Comparison of ENCODE assay signal across 13 cellular contexts in the genomic region with DNA sequence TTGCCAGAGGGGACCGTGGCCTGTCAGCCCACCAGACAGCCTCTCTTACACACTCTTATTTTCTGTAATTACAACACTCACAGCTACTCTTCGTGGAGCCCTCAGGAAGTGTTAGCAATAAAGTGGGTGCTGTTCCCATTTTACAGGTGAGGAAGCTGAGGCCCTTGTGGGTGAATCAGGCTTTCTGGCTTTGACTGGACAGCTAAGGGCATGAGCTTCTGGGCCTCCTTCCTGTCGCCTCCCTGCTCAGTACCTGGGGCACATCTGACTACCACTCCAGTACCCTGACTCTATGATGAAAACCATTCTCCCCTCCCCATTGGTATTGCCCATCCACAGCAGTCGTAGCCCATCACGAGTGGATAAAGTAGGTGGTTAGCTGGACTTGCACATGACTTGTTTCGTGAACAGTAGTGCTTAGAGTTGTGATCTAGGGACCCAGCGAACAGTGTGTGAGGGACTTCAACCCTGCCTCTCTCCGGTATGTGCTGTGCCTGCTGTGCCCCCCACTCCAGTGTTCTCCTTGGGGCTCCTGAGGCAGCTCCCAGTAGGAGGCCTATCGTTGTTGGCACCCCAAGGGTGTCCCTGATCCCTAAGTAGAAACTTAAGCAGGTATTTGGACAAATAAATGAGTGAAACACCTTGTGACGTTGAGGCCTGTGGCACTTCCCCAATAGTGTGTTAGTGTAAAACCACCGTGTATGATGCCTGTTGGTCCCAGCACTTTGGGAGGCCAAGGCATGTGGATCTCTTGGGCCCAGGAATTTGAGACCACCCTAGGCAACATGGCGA. TPM values are rescaled to one million over a fixed set of nuclear protein-coding genes. Genes with fewer than 3 reads are reported as not detected.
DNase-seq lines count a peak whose midpoint lies in the region; ATAC-seq and TF ChIP-seq lines count a peak whose summit lies in the region.
"Had no signal": no experiment of that assay in that cellular context is flagged by ENCODE, and none has a peak within 500 bp of the region (broad histone marks: within the 10 kb centered on the region; RNA-seq: fewer than 3 reads in every experiment).

No MANE protein-coding gene starts in this region.

- H3K27ac Mint-ChIP-seq in mesothelial cell of epicardium, result peak overlapping the region; percentile 39

- H3K4me2 ChIP-seq in HCT116 (ENCODE audit: low read length), result peak overlapping the region; percentile 33

- peaks cover 5% of the 10 kb centered on the region for H3K36me3 Mint-ChIP-seq in mesothelial cell of epicardium

- H3K27ac ChIP-seq in HCT116 (ENCODE audit: low read depth, low read length), result no peak overlapping the region

- DNase-seq in CD1c-positive myeloid dendritic cell (ENCODE audit: extremely low spot score), result peak; percentile 20
- DNase-seq in HCT116 (ENCODE audit: low read depth, low spot score), result no peak
- peak; percentile 43 to 55 for DNase-seq in activated T-cell treated with anti-CD3 and anti-CD28 coated beads, Interleukin-2, amount 50 U/mL, for 48 hours
- DNase-seq in mesothelial cell of epicardium (ENCODE audit: low spot score in 2 of 2, unreplicated experiment in 2 of 2), result no peak
- no peak for DNase-seq in effector CD4-positive, alpha-beta T cell
- DNase-seq in NCI-H748 (lab: John Stamatoyannopoulos, UW; ENCODE audit: unreplicated experiment), result no peak
- DNase-seq: caudate nucleus, DMS153, gastrocnemius medialis, NCI-H2081 treated with DMSO at 0.1 percent for 48 hours had no signal

- no peak for TF ChIP-seq RAD21 in HCT116 (IDR thresholded peaks at IDR 0.05; ENCODE audit: low read depth)

- intact Hi-C loops in HCT116 (cut with micrococcal nuclease), result no loop called here

- H3K4me3 ChIP-seq in HCT116 (replicated peaks in 1 of 2; ENCODE audit: low read depth in 1 of 2, low read length in 2 of 2), result no peak overlapping the region
- H3K4me3 ChIP-seq: gastrocnemius medialis, lung had no signal

- H3K36me3 ChIP-seq in HCT116 (ENCODE audit: control insufficient read depth in 1 of 2, insufficient read depth in 2 of 2, low read length in 2 of 2), result no peaks in the 10 kb centered on the region
- H3K36me3 ChIP-seq: gastrocnemius medialis had no signal

- no peaks in the 10 kb centered on the region for H3K9me3 Mint-ChIP-seq in mesothelial cell of epicardium

- H4K20me1 ChIP-seq in HCT116 (ENCODE audit: insufficient read depth), result peaks cover 15% of the 10 kb centered on the region; the same call in 1 of the 2 replicates

- no peaks in the 10 kb centered on the region for H3K27me3 ChIP-seq in HCT116 (ENCODE audit: insufficient read depth, low read length)
- H3K27me3 ChIP-seq: gastrocnemius medialis had no signal

- H3K79me2 ChIP-seq in HCT116 (ENCODE audit: insufficient read depth, low read length), result peaks cover 95% of the 10 kb centered on the region

- H3K9me3 ChIP-seq in HCT116 (ENCODE audit: control insufficient read depth in 1 of 2, insufficient read depth in 1 of 2, low read depth in 1 of 2, low read length in 2 of 2), result no peaks in the 10 kb centered on the region
- H3K9me3 ChIP-seq: gastrocnemius medialis had no signal

- no peak overlapping the region for H2AFZ ChIP-seq in HCT116 (ENCODE audit: low read depth, low read length, poor library complexity, severe bottlenecking)

- H3K4me1 ChIP-seq in HCT116 (ENCODE audit: control insufficient read depth in 1 of 2, insufficient read depth in 2 of 2, low read length in 2 of 2), result peaks cover 0 to 24% of the 10 kb centered on the region in 2 experiments; a peak in 2 of 4 replicates

- RAD21 ChIA-PET in HCT116 (lab: Charles Lee; ENCODE audit: low non-redundant PET in 1 of 2, low total read pairs in 2 of 2, uncharacterized antibody in 2 of 2, unreplicated experiment in 2 of 2), result interaction anchor here in 1 of 2 experiments (0.6 kb wide), 1 partner anchor 21 kb away, joined by 3 read pairs; no protein-coding TSS in a partner anchor

- CTCF ChIA-PET in HCT116 (lab: Charles Lee), result no interaction called here

- no peak overlapping the region for H3K9ac ChIP-seq in HCT116 (ENCODE audit: low read length)

- H3K4me1 Mint-ChIP-seq in mesothelial cell of epicardium, result peaks cover 10% of the 10 kb centered on the region

- no peak overlapping the region for H3K4me3 Mint-ChIP-seq in mesothelial cell of epicardium

- no TSS peak for BruUV-seq in HCT116 (replicated peaks; lab: Mats Ljungman, UMichigan)

- no peak for TF ChIP-seq POLR2A in HCT116 (IDR thresholded peaks at IDR 0.05; ENCODE audit: borderline replicate concordance, extremely low read depth, insufficient read depth, insufficient read length)

- TF ChIP-seq CTCF in HCT116 (IDR thresholded peaks at IDR 0.05 in 2 of 3, conservative IDR thresholded peaks at IDR 0.05 in 1 of 3; ENCODE audit: borderline replicate concordance in 1 of 3, insufficient read depth in 1 of 3, low read depth in 2 of 3, low read length in 2 of 3), result no peak
- TF ChIP-seq CTCF in mesothelial cell of epicardium (IDR thresholded peaks at IDR 0.05; ENCODE audit: unreplicated experiment), result no peak

- no peaks in the 10 kb centered on the region for H3K27me3 Mint-ChIP-seq in mesothelial cell of epicardium (ENCODE audit: low read depth)

- H3K9me2 ChIP-seq in HCT116 (ENCODE audit: insufficient read depth), result no peaks in the 10 kb centered on the region

- ATAC-seq in HCT116 (no peak; the same call in 1 of the 2 replicates), HG02973 (IDR thresholded peaks at IDR 0.05; ENCODE audit: unreplicated experiment) (no peak), GM18498 (IDR thresholded peaks at IDR 0.05; ENCODE audit: unreplicated experiment) (no peak)
- ATAC-seq: gastrocnemius medialis had no signal

- POLR2A ChIA-PET in HCT116 (lab: Charles Lee), result no interaction called here

TF ChIP-seq in HCT116, 20 proteins besides CTCF, POLR2A, EP300 and RAD21:
- TF ChIP-seq JUND (IDR thresholded peaks at IDR 0.05), result no peak
- TF ChIP-seq, protein P1, sequence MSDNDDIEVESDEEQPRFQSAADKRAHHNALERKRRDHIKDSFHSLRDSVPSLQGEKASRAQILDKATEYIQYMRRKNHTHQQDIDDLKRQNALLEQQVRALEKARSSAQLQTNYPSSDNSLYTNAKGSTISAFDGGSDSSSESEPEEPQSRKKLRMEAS (IDR thresholded peaks at IDR 0.05), result no peak
- no peak for TF ChIP-seq ELF1 (IDR thresholded peaks at IDR 0.05; ENCODE audit: borderline replicate concordance, low read depth)
- TF ChIP-seq CBX3 (IDR thresholded peaks at IDR 0.05; ENCODE audit: low read depth), result no peak
- TF ChIP-seq, protein P2, sequence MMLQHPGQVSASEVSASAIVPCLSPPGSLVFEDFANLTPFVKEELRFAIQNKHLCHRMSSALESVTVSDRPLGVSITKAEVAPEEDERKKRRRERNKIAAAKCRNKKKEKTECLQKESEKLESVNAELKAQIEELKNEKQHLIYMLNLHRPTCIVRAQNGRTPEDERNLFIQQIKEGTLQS (IDR thresholded peaks at IDR 0.05), result no peak
- TF ChIP-seq CEBPB (IDR thresholded peaks at IDR 0.05; ENCODE audit: low read depth), result no peak
- TF ChIP-seq TCF7L2 (IDR thresholded peaks at IDR 0.05; ENCODE audit: borderline replicate concordance, extremely low read depth, insufficient read depth, insufficient read length), result no peak
- no peak for TF ChIP-seq EZH2phosphoT487 (IDR thresholded peaks at IDR 0.05; ENCODE audit: borderline replicate concordance)
- TF ChIP-seq ZNF274 (IDR thresholded peaks at IDR 0.05; ENCODE audit: low read depth, low read length), result no peak
- TF ChIP-seq POLR2AphosphoS5 (IDR thresholded peaks at IDR 0.05; ENCODE audit: low read depth, low read length), result no peak
- no peak for TF ChIP-seq YY1 (IDR thresholded peaks at IDR 0.05; ENCODE audit: extremely low read depth, insufficient replicate concordance, low read depth, low read length)
- TF ChIP-seq, protein P3, sequence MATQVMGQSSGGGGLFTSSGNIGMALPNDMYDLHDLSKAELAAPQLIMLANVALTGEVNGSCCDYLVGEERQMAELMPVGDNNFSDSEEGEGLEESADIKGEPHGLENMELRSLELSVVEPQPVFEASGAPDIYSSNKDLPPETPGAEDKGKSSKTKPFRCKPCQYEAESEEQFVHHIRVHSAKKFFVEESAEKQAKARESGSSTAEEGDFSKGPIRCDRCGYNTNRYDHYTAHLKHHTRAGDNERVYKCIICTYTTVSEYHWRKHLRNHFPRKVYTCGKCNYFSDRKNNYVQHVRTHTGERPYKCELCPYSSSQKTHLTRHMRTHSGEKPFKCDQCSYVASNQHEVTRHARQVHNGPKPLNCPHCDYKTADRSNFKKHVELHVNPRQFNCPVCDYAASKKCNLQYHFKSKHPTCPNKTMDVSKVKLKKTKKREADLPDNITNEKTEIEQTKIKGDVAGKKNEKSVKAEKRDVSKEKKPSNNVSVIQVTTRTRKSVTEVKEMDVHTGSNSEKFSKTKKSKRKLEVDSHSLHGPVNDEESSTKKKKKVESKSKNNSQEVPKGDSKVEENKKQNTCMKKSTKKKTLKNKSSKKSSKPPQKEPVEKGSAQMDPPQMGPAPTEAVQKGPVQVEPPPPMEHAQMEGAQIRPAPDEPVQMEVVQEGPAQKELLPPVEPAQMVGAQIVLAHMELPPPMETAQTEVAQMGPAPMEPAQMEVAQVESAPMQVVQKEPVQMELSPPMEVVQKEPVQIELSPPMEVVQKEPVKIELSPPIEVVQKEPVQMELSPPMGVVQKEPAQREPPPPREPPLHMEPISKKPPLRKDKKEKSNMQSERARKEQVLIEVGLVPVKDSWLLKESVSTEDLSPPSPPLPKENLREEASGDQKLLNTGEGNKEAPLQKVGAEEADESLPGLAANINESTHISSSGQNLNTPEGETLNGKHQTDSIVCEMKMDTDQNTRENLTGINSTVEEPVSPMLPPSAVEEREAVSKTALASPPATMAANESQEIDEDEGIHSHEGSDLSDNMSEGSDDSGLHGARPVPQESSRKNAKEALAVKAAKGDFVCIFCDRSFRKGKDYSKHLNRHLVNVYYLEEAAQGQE (IDR thresholded peaks at IDR 0.05; ENCODE audit: low read depth), result no peak

RNA-seq across cellular contexts. Expression of a gene that starts 38.6 kb away (rescaled TPM):
- total RNA-seq in HCT116 (2021; ENCODE audit: unreplicated experiment), result 130 TPM
- 60.5 and 73.9 TPM in 2 replicates for polyA plus RNA-seq in HCT116 (2012)
- 112 to 113 TPM (median 113 TPM) in 3 replicates for total RNA-seq in mesothelial cell of epicardium

Comparison
In these comparisons a context has a peak if more than half of its experiments do, and no peak if none do; other contexts are left out.
1. DNase-seq: peak in CD1c-positive myeloid dendritic cell (single experiment) and activated T-cell treated with anti-CD3 and anti-CD28 coated beads, Interleukin-2, amount 50 U/mL, for 48 hours (2 of 2); none in HCT116 (single experiment), mesothelial cell of epicardium (0 of 2), effector CD4-positive, alpha-beta T cell (single experiment) and NCI-H748 (single experiment).